Comparison of ENCODE assay signal across 17 cellular contexts in the genomic region with DNA sequence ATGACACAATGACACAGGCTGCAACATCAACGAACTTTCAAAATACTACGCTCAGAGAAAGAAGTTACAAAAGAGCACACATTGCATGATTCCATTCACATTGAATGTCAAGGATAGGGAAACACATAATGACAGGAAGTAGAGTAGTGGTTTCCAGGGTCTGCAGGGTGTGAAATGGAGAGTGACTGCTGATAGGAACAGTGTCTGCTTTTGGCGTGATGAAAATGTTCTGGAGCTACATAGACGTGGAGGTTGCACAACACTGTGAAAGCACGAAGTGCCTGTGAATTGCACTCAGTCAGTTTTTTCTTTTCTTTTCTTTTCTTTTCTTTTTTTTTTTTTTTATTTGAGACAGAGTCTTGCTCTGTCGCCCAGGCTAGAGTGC.
"Had no signal": no experiment of that assay in that cellular context is flagged by ENCODE, and none has a peak within 500 bp of the region (broad histone marks: within the 10 kb centered on the region; RNA-seq: fewer than 3 reads in every experiment).

No MANE protein-coding gene starts in this region.

- H3K27ac ChIP-seq: colonic mucosa, gastrocnemius medialis, heart right ventricle, left ventricle myocardium inferior, suprapubic skin, VCaP had no signal

- DNase-seq: activated CD4-positive, alpha-beta T cell treated with anti-CD3 and anti-CD28 coated beads for 36 hours; activated CD8-positive, alpha-beta memory T cell treated with anti-CD3 and anti-CD28 coated beads, Interleukin-2, amount 50 U/mL, for 4 hours; activated CD8-positive, alpha-beta T cell treated with anti-CD3 and anti-CD28 coated beads for 36 hours; activated naive CD4-positive, alpha-beta T cell; activated naive CD8-positive, alpha-beta T cell treated with anti-CD3 and anti-CD28 coated beads, Interleukin-2, amount 50 U/mL, for 24 hours; caudate nucleus; colonic mucosa; gastrocnemius medialis; heart right ventricle; left ventricle myocardium inferior; mesendoderm; nephron progenitor cell; stimulated activated CD4-positive, alpha-beta T cell treated with anti-CD3 and anti-CD28 coated beads, Interleukin-12 subunit alpha, Interleukin-12 subunit beta, amount 100 ng/mL, for 4 hours; stimulated activated naive CD8-positive, alpha-beta T cell treated with anti-CD3 and anti-CD28 coated beads, Interleukin-15, Interleukin-2, amounts not matched to agents 100 U/mL and 50 U/mL, for 24 hours; T-helper 9 cell had no signal

- H3K4me3 ChIP-seq: colonic mucosa, gastrocnemius medialis, heart right ventricle, left ventricle myocardium inferior, suprapubic skin had no signal

- H3K36me3 ChIP-seq: colonic mucosa, gastrocnemius medialis, heart right ventricle, left ventricle myocardium inferior, suprapubic skin had no signal

- H3K4me1 ChIP-seq: colonic mucosa, gastrocnemius medialis, heart right ventricle, left ventricle myocardium inferior had no signal

- ATAC-seq: activated CD4-positive, alpha-beta T cell treated with anti-CD3 and anti-CD28 coated beads for 36 hours; activated CD8-positive, alpha-beta T cell treated with anti-CD3 and anti-CD28 coated beads for 36 hours; activated naive CD8-positive, alpha-beta T cell treated with anti-CD3 and anti-CD28 coated beads, Interleukin-2, amount 50 U/mL, for 24 hours; gastrocnemius medialis; stimulated activated naive CD8-positive, alpha-beta T cell treated with anti-CD3 and anti-CD28 coated beads, Interleukin-15, Interleukin-2, amounts not matched to agents 100 U/mL and 50 U/mL, for 24 hours had no signal

- H3K27me3 ChIP-seq: colonic mucosa, heart right ventricle, suprapubic skin had no signal

- H3K9me3 ChIP-seq: colonic mucosa, gastrocnemius medialis, suprapubic skin had no signal
